In genomic region chr1:153546371-153546770, GRCh38 we compare ENCODE assay signal across 10 cellular contexts. TPM values are rescaled to one million over a fixed set of nuclear protein-coding genes. Genes with fewer than 3 reads are reported as not detected.
A peak's percentile ranks its signal among the peaks of the same experiment; 100 is the strongest.
DNase-seq lines count a peak whose midpoint lies in the region; ATAC-seq lines count a peak whose summit lies in the region.
"Had no signal": no experiment of that assay in that cellular context is flagged by ENCODE, and none has a peak within 500 bp of the region (broad histone marks: within the 10 kb centered on the region; RNA-seq: fewer than 3 reads in every experiment).

No MANE protein-coding gene starts in this region.

- no peaks in the 10 kb centered on the region for H3K9me3 Mint-ChIP-seq in T-helper 2 cell treated with Interferon-gamma antibody and Interleukin-4, amounts not matched to agents 5 μg/mL and 100 μg/mL, for 36 hours
- no peaks in the 10 kb centered on the region for H3K9me3 Mint-ChIP-seq in activated CD4-positive, alpha-beta memory T cell treated with anti-CD3 and anti-CD28 coated beads, Interleukin-2, amount 10 ng/mL, durations not matched to agents 7 days and 5 days
- no peaks in the 10 kb centered on the region for H3K9me3 Mint-ChIP-seq in stimulated activated memory B cell treated with anti-CD40 and anti-IgM and Interleukin-4, amounts not matched to agents 10 μg/mL and 1 μg/mL and 100 μg/mL, for 72 hours

- H3K27ac Mint-ChIP-seq in T-helper 2 cell treated with Interferon-gamma antibody and Interleukin-4, amounts not matched to agents 5 μg/mL and 100 μg/mL, for 36 hours, result peak overlapping the region; percentile 96
- H3K27ac Mint-ChIP-seq in activated CD4-positive, alpha-beta memory T cell treated with anti-CD3 and anti-CD28 coated beads, Interleukin-2, amount 10 ng/mL, durations not matched to agents 7 days and 5 days, result peak overlapping the region; percentile 98
- H3K27ac Mint-ChIP-seq in stimulated activated memory B cell treated with anti-CD40 and anti-IgM and Interleukin-4, amounts not matched to agents 10 μg/mL and 1 μg/mL and 100 μg/mL, for 72 hours, result peak overlapping the region; percentile 93

- POLR2A ChIA-PET in activated CD4-positive, alpha-beta memory T cell treated with anti-CD3 and anti-CD28 coated beads, Interleukin-2, amount 10 ng/mL, durations not matched to agents 7 days and 5 days (lab: Charles Lee), result interaction anchor here (0.8 to 4.5 kb wide), 8 partner anchors 8 to 88 kb away, joined by 3 to 281 read pairs (median 11); partner anchors contain the start of genes CHTOP, S100A2 and S100A6

- peaks cover 68% of the 10 kb centered on the region for H3K4me1 Mint-ChIP-seq in T-helper 2 cell treated with Interferon-gamma antibody and Interleukin-4, amounts not matched to agents 5 μg/mL and 100 μg/mL, for 36 hours (ENCODE audit: low read depth)
- peaks cover 80% of the 10 kb centered on the region for H3K4me1 Mint-ChIP-seq in activated CD4-positive, alpha-beta memory T cell treated with anti-CD3 and anti-CD28 coated beads, Interleukin-2, amount 10 ng/mL, durations not matched to agents 7 days and 5 days
- peaks cover 50% of the 10 kb centered on the region for H3K4me1 Mint-ChIP-seq in stimulated activated memory B cell treated with anti-CD40 and anti-IgM and Interleukin-4, amounts not matched to agents 10 μg/mL and 1 μg/mL and 100 μg/mL, for 72 hours

- no peak for ATAC-seq in stimulated activated memory B cell treated with anti-CD40 and anti-IgM and Interleukin-4, amounts not matched to agents 10 μg/mL and 1 μg/mL and 100 μg/mL, for 72 hours
- ATAC-seq in GM18909 (IDR thresholded peaks at IDR 0.05; ENCODE audit: poor library complexity, unreplicated experiment) (no peak), GM21515 (IDR thresholded peaks at IDR 0.05; ENCODE audit: unreplicated experiment) (no peak)

- peak overlapping the region; percentile 93 for H3K4me3 Mint-ChIP-seq in T-helper 2 cell treated with Interferon-gamma antibody and Interleukin-4, amounts not matched to agents 5 μg/mL and 100 μg/mL, for 36 hours
- peak overlapping the region; percentile 96 for H3K4me3 Mint-ChIP-seq in activated CD4-positive, alpha-beta memory T cell treated with anti-CD3 and anti-CD28 coated beads, Interleukin-2, amount 10 ng/mL, durations not matched to agents 7 days and 5 days
- no peak overlapping the region for H3K4me3 Mint-ChIP-seq in stimulated activated memory B cell treated with anti-CD40 and anti-IgM and Interleukin-4, amounts not matched to agents 10 μg/mL and 1 μg/mL and 100 μg/mL, for 72 hours

- no peaks in the 10 kb centered on the region for H3K27me3 Mint-ChIP-seq in T-helper 2 cell treated with Interferon-gamma antibody and Interleukin-4, amounts not matched to agents 5 μg/mL and 100 μg/mL, for 36 hours (ENCODE audit: low read depth)
- H3K27me3 Mint-ChIP-seq in activated CD4-positive, alpha-beta memory T cell treated with anti-CD3 and anti-CD28 coated beads, Interleukin-2, amount 10 ng/mL, durations not matched to agents 7 days and 5 days, result peaks cover 3% of the 10 kb centered on the region
- H3K27me3 Mint-ChIP-seq in stimulated activated memory B cell treated with anti-CD40 and anti-IgM and Interleukin-4, amounts not matched to agents 10 μg/mL and 1 μg/mL and 100 μg/mL, for 72 hours, result peaks cover 12% of the 10 kb centered on the region

- DNase-seq in T-helper 2 cell treated with Interferon-gamma antibody and Interleukin-4, amounts not matched to agents 5 μg/mL and 100 μg/mL, for 36 hours (ENCODE audit: low spot score), result no peak
- DNase-seq in T-helper 2 cell (no peak), islet precursor cell (peak; percentile 34), AML-193 (lab: John Stamatoyannopoulos, UW) (no peak)
- DNase-seq in activated CD4-positive, alpha-beta memory T cell treated with anti-CD3 and anti-CD28 coated beads, Interleukin-2, amount 10 ng/mL, durations not matched to agents 7 days and 5 days, result no peak

- CTCF ChIA-PET in activated CD4-positive, alpha-beta memory T cell treated with anti-CD3 and anti-CD28 coated beads, Interleukin-2, amount 10 ng/mL, durations not matched to agents 7 days and 5 days (lab: Charles Lee), result interaction anchor here (1.0 to 6.5 kb wide), 8 partner anchors 8 to 88 kb away, joined by 3 to 117 read pairs (median 10); partner anchors contain the start of genes CHTOP, S100A2 and S100A6

- peaks cover 38% of the 10 kb centered on the region for H3K36me3 Mint-ChIP-seq in T-helper 2 cell treated with Interferon-gamma antibody and Interleukin-4, amounts not matched to agents 5 μg/mL and 100 μg/mL, for 36 hours (ENCODE audit: low read depth)
- peaks cover 41% of the 10 kb centered on the region for H3K36me3 Mint-ChIP-seq in activated CD4-positive, alpha-beta memory T cell treated with anti-CD3 and anti-CD28 coated beads, Interleukin-2, amount 10 ng/mL, durations not matched to agents 7 days and 5 days (ENCODE audit: low read depth)
- H3K36me3 Mint-ChIP-seq in stimulated activated memory B cell treated with anti-CD40 and anti-IgM and Interleukin-4, amounts not matched to agents 10 μg/mL and 1 μg/mL and 100 μg/mL, for 72 hours, result peaks cover 5% of the 10 kb centered on the region

RNA-seq across cellular contexts. Expression of gene S100A4, which starts 0.8 kb away (rescaled TPM):
- 1,000 to 10,000 TPM; 1,297 to 1,322 TPM for total RNA-seq in activated CD4-positive, alpha-beta memory T cell treated with anti-CD3 and anti-CD28 coated beads, Interleukin-2, amount 10 ng/mL, durations not matched to agents 7 days and 5 days

RNA-seq across cellular contexts. Expression of gene S100A3, which starts 2.7 kb away (rescaled TPM):
- not detected for total RNA-seq in activated CD4-positive, alpha-beta memory T cell treated with anti-CD3 and anti-CD28 coated beads, Interleukin-2, amount 10 ng/mL, durations not matched to agents 7 days and 5 days
- total RNA-seq: cerebellum had no signal

RNA-seq across cellular contexts. Expression of gene S100A5, which starts 5.6 kb away (rescaled TPM):
- 1 to 10 TPM; 2.2 to 4.7 TPM for total RNA-seq in activated CD4-positive, alpha-beta memory T cell treated with anti-CD3 and anti-CD28 coated beads, Interleukin-2, amount 10 ng/mL, durations not matched to agents 7 days and 5 days
- total RNA-seq: cerebellum, pancreas had no signal

RNA-seq across cellular contexts. Expression of gene S100A6, which starts 10.6 kb away (rescaled TPM):
- total RNA-seq in activated CD4-positive, alpha-beta memory T cell treated with anti-CD3 and anti-CD28 coated beads, Interleukin-2, amount 10 ng/mL, durations not matched to agents 7 days and 5 days, result 100 to 1,000 TPM; 781 to 799 TPM

RNA-seq across cellular contexts. Expression of gene S100A2, which starts 19.3 kb away (rescaled TPM):
- 1 to 10 TPM in 1 of 2 experiments, under 1 TPM in 1; 0.85 to 1.2 TPM for total RNA-seq in activated CD4-positive, alpha-beta memory T cell treated with anti-CD3 and anti-CD28 coated beads, Interleukin-2, amount 10 ng/mL, durations not matched to agents 7 days and 5 days
- total RNA-seq: cerebellum had no signal
